1 cellular context compared by ENCODE assay signal in the genomic region with DNA sequence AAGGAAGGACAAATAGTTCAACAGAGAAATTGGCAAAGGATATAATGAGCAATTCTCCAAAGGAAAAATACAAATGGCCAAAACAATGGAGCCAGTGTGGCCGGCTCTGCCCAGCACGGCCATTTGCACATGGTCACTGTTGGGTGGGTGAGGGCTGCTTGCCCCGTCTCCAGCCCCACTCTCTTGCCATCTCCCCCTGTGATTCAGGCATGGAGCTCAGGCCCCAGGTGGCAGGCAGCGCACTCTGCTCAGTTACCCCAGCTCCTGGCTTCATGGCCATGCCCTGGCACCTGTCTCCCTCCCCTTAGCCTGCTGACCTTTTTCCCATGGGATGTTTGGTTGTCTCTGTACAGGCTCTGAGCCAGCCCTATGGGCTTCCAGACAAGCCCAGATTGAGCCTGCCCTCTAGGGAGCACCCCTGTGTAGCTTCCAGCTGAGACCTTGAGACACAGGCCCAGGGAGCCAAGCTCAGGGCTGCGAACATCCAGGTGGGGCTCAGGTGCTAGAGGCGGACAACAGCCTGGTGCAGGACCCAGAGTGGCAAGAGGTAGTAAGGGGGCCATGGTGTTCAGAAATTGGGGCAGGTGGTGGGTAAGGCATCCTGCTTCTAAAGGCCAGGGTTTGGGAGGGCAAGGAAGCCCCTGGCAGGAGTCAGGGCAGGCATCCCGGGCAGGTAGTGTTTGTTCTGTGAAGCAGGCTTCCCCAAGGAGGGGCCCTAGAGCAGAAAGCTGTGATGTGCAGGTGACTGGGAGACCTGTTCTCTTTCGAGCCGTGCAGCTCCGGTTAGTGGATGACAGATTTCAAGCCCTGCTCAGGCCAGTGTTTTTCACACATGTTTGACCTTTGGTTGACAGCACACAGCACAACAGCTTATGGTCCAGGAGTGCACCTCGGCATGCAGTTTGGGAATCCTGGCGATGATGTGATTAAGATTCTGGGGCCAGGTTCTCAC.
TF ChIP-seq lines count a peak whose summit lies in the region.

No MANE protein-coding gene starts in this region.

TF ChIP-seq in HepG2, 621 proteins besides CTCF, POLR2A, EP300 and RAD21 (continued from another document and continues in another):
- TF ChIP-seq TFAP4 (IDR thresholded peaks at IDR 0.05; ENCODE audit: borderline replicate concordance, low read depth) (peak; percentile 40; the same call in 1 of the 2 replicates), ZNF687 (CRISPR knock-in tag; IDR thresholded peaks at IDR 0.05) (peak; percentile 92), TP53 (CRISPR knock-in tag; conservative IDR thresholded peaks at IDR 0.05) (no peak), SP2 (CRISPR knock-in tag; IDR thresholded peaks at IDR 0.05) (no peak), IKZF5 (CRISPR knock-in tag; IDR thresholded peaks at IDR 0.05) (no peak), BCL3 (CRISPR knock-in tag; IDR thresholded peaks at IDR 0.05) (peak; percentile 77; the same call in 1 of the 2 replicates), ZNF572 (CRISPR knock-in tag; IDR thresholded peaks at IDR 0.05) (no peak), ZNF136 (CRISPR knock-in tag; IDR thresholded peaks at IDR 0.05; ENCODE audit: low read depth) (no peak), NONO (IDR thresholded peaks at IDR 0.05) (no peak), NONO (CRISPR knock-in tag; conservative IDR thresholded peaks at IDR 0.05) (peak; percentile 42; the same call in 1 of the 2 replicates), ZNF598 (CRISPR knock-in tag; IDR thresholded peaks at IDR 0.05; ENCODE audit: borderline replicate concordance) (0 out of 2 replicates have a peak, but pooled peaks have one; percentile 32), RXRB (CRISPR knock-in tag; IDR thresholded peaks at IDR 0.05; ENCODE audit: borderline replicate concordance) (0 out of 2 replicates have a peak, but pooled peaks have one; percentile 13), ZBTB7B (CRISPR knock-in tag; IDR thresholded peaks at IDR 0.05) (0 out of 2 replicates have a peak, but pooled peaks have one; percentile 23), ZBTB21 (CRISPR knock-in tag; IDR thresholded peaks at IDR 0.05) (no peak), TEAD2 (CRISPR knock-in tag; IDR thresholded peaks at IDR 0.05) (no peak), ZNF354B (CRISPR knock-in tag; IDR thresholded peaks at IDR 0.05) (no peak), LCORL (IDR thresholded peaks at IDR 0.05) (no peak), LCORL (CRISPR knock-in tag; IDR thresholded peaks at IDR 0.05) (peak; percentile 43; the same call in 1 of the 2 replicates), DMTF1 (CRISPR knock-in tag; IDR thresholded peaks at IDR 0.05) (no peak), DNMT1 (CRISPR knock-in tag; IDR thresholded peaks at IDR 0.05) (0 out of 2 replicates have a peak, but pooled peaks have one; percentile 18), POLR2AphosphoS2 (IDR thresholded peaks at IDR 0.05; ENCODE audit: low read depth, low read length) (peak; percentile 89), ARID4A (CRISPR knock-in tag; IDR thresholded peaks at IDR 0.05; ENCODE audit: borderline replicate concordance) (peak; percentile 48; the same call in 1 of the 2 replicates), MYPOP (CRISPR knock-in tag; IDR thresholded peaks at IDR 0.05) (no peak), GABPA (IDR thresholded peaks at IDR 0.05; ENCODE audit: low read depth, low read length) (no peak), GABPA (CRISPR knock-in tag; IDR thresholded peaks at IDR 0.05; ENCODE audit: low read depth) (no peak), ZNF430 (CRISPR knock-in tag; IDR thresholded peaks at IDR 0.05) (no peak), HNRNPL (IDR thresholded peaks at IDR 0.05; ENCODE audit: low read depth, low read length) (peak; percentile 79), NCOA1 (CRISPR knock-in tag; IDR thresholded peaks at IDR 0.05) (no peak)
- TF ChIP-seq, protein P1, sequence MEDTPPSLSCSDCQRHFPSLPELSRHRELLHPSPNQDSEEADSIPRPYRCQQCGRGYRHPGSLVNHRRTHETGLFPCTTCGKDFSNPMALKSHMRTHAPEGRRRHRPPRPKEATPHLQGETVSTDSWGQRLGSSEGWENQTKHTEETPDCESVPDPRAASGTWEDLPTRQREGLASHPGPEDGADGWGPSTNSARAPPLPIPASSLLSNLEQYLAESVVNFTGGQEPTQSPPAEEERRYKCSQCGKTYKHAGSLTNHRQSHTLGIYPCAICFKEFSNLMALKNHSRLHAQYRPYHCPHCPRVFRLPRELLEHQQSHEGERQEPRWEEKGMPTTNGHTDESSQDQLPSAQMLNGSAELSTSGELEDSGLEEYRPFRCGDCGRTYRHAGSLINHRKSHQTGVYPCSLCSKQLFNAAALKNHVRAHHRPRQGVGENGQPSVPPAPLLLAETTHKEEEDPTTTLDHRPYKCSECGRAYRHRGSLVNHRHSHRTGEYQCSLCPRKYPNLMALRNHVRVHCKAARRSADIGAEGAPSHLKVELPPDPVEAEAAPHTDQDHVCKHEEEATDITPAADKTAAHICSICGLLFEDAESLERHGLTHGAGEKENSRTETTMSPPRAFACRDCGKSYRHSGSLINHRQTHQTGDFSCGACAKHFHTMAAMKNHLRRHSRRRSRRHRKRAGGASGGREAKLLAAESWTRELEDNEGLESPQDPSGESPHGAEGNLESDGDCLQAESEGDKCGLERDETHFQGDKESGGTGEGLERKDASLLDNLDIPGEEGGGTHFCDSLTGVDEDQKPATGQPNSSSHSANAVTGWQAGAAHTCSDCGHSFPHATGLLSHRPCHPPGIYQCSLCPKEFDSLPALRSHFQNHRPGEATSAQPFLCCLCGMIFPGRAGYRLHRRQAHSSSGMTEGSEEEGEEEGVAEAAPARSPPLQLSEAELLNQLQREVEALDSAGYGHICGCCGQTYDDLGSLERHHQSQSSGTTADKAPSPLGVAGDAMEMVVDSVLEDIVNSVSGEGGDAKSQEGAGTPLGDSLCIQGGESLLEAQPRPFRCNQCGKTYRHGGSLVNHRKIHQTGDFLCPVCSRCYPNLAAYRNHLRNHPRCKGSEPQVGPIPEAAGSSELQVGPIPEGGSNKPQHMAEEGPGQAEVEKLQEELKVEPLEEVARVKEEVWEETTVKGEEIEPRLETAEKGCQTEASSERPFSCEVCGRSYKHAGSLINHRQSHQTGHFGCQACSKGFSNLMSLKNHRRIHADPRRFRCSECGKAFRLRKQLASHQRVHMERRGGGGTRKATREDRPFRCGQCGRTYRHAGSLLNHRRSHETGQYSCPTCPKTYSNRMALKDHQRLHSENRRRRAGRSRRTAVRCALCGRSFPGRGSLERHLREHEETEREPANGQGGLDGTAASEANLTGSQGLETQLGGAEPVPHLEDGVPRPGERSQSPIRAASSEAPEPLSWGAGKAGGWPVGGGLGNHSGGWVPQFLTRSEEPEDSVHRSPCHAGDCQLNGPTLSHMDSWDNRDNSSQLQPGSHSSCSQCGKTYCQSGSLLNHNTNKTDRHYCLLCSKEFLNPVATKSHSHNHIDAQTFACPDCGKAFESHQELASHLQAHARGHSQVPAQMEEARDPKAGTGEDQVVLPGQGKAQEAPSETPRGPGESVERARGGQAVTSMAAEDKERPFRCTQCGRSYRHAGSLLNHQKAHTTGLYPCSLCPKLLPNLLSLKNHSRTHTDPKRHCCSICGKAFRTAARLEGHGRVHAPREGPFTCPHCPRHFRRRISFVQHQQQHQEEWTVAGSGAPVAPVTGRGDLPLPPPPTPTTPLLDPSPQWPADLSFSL (CRISPR knock-in tag; IDR thresholded peaks at IDR 0.05), result no peak
